Comparison of ENCODE assay signal across 1 cellular context in genomic region chr11:57348052-57348451, GRCh38.
TF ChIP-seq lines count a peak whose summit lies in the region.

No MANE protein-coding gene starts in this region.

TF ChIP-seq in GM12878, 131 proteins besides CTCF, POLR2A, EP300 and RAD21:
- TF ChIP-seq ZNF24 (IDR thresholded peaks at IDR 0.05), result no peak
- TF ChIP-seq HDAC6 (IDR thresholded peaks at IDR 0.05; ENCODE audit: unreplicated experiment), result no peak
- no peak for TF ChIP-seq KAT2A (conservative IDR thresholded peaks at IDR 0.05; ENCODE audit: control insufficient read depth, low read depth, low read length)
- no peak for TF ChIP-seq ZNF217 (IDR thresholded peaks at IDR 0.05)
- no peak for TF ChIP-seq POU2F2 (IDR thresholded peaks at IDR 0.05; ENCODE audit: borderline replicate concordance, low read depth, low read length)
- TF ChIP-seq TCF12 (IDR thresholded peaks at IDR 0.05; ENCODE audit: low read depth, low read length), result no peak
